8 cellular contexts compared by ENCODE assay signal in genomic region chr17:40561871-40562611, GRCh38. TPM values are rescaled to one million over a fixed set of nuclear protein-coding genes. Genes with fewer than 3 reads are reported as not detected.
DNase-seq lines count a peak whose midpoint lies in the region; ATAC-seq, FAIRE-seq and TF ChIP-seq lines count a peak whose summit lies in the region.

No MANE protein-coding gene starts in this region.

- H3K4me3 Mint-ChIP-seq in activated CD8-positive, alpha-beta T cell treated with anti-CD3 and anti-CD28 coated beads for 36 hours: peak overlapping the region; percentile 96

- H3K4me1 Mint-ChIP-seq in activated CD8-positive, alpha-beta T cell treated with anti-CD3 and anti-CD28 coated beads for 36 hours (ENCODE audit: low read depth): peaks cover 53% of the 10 kb centered on the region

- intact Hi-C loops in activated CD8-positive, alpha-beta T cell treated with anti-CD3 and anti-CD28 coated beads for 36 hours (cut with micrococcal nuclease): loop anchor here (2.0 kb wide), 3 partner anchors 21 to 53 kb away; no protein-coding TSS in a partner anchor

- H3K36me3 ChIP-seq in DND-41 (ENCODE audit: insufficient read depth, low read length) (no peaks in the 10 kb centered on the region), keratinocyte (ENCODE audit: control insufficient read depth in 2 of 2, extremely low read depth in 1 of 2, insufficient read depth in 2 of 2, low read length in 2 of 2) (no peaks in the 10 kb centered on the region)

- no peak overlapping the region for H3K4me3 ChIP-seq in DND-41 (ENCODE audit: low read depth in 1 of 2, low read length in 2 of 2)
- H3K4me3 ChIP-seq in keratinocyte (ENCODE audit: control insufficient read depth in 2 of 3, extremely low read depth in 1 of 3, insufficient read depth in 2 of 3, low read depth in 1 of 3, low read length in 3 of 3): no peak overlapping the region

- H3K27ac Mint-ChIP-seq in activated CD8-positive, alpha-beta T cell treated with anti-CD3 and anti-CD28 coated beads for 36 hours: peak overlapping the region; percentile 99

- H3K79me2 ChIP-seq in DND-41 (ENCODE audit: insufficient read depth, low read length): no peaks in the 10 kb centered on the region
- no peaks in the 10 kb centered on the region for H3K79me2 ChIP-seq in keratinocyte (ENCODE audit: control insufficient read depth, insufficient read depth, low read length)

- no peaks in the 10 kb centered on the region for H4K20me1 ChIP-seq in DND-41 (ENCODE audit: insufficient read depth, low read length)
- H4K20me1 ChIP-seq in keratinocyte (ENCODE audit: control insufficient read depth, extremely low read depth, insufficient read depth, low read length): no peaks in the 10 kb centered on the region

- H2AFZ ChIP-seq in DND-41 (ENCODE audit: low read depth, low read length) (no peak overlapping the region), keratinocyte (ENCODE audit: control insufficient read depth, low read length) (no peak overlapping the region)

- H3K27me3 Mint-ChIP-seq in activated CD8-positive, alpha-beta T cell treated with anti-CD3 and anti-CD28 coated beads for 36 hours: no peaks in the 10 kb centered on the region

- H3K27ac ChIP-seq in DND-41 (ENCODE audit: low read length) (peak overlapping the region; percentile 96), keratinocyte (ENCODE audit: control insufficient read depth, insufficient read depth, low read length) (no peak overlapping the region)

- peaks cover 83% of the 10 kb centered on the region for H3K36me3 Mint-ChIP-seq in activated CD8-positive, alpha-beta T cell treated with anti-CD3 and anti-CD28 coated beads for 36 hours (ENCODE audit: low read depth)

- H3K4me1 ChIP-seq in DND-41 (ENCODE audit: insufficient read depth, low read length): peaks cover 90% of the 10 kb centered on the region
- H3K4me1 ChIP-seq in keratinocyte (ENCODE audit: control insufficient read depth, extremely low read depth, insufficient read depth, low read length): peaks cover 12% of the 10 kb centered on the region

- H3K9ac ChIP-seq in DND-41 (ENCODE audit: low read depth, low read length) (peak overlapping the region; percentile 59; the same call in 1 of the 2 replicates), keratinocyte (ENCODE audit: control insufficient read depth, extremely low read depth, insufficient read depth, low read length) (no peak overlapping the region)

- POLR2A ChIA-PET in activated CD8-positive, alpha-beta T cell treated with anti-CD3 and anti-CD28 coated beads for 36 hours (lab: Charles Lee): interaction anchor here (0.6 to 22.7 kb wide), 16 partner anchors 10 to 769 kb away, joined by 3 to 787 read pairs (median 4); partner anchors contain the start of gene SMARCE1

- no peaks in the 10 kb centered on the region for H3K9me1 ChIP-seq in keratinocyte (ENCODE audit: control insufficient read depth, extremely low read depth, insufficient read depth, low read length)

- H3K27me3 ChIP-seq in DND-41 (ENCODE audit: insufficient read depth, low read length, poor library complexity): no peaks in the 10 kb centered on the region
- peaks cover 33% of the 10 kb centered on the region for H3K27me3 ChIP-seq in keratinocyte (ENCODE audit: control insufficient read depth, extremely low read depth, insufficient read depth, low read length)

- ATAC-seq in DND-41 (ENCODE audit: insufficient read depth, low read depth) (no peak), HG02938 (IDR thresholded peaks at IDR 0.05; ENCODE audit: unreplicated experiment) (peak; percentile 40), esophagus mucosa (no peak)
- ATAC-seq in activated CD8-positive, alpha-beta T cell treated with anti-CD3 and anti-CD28 coated beads for 36 hours: peak; percentile 47

- H3K4me2 ChIP-seq in DND-41 (ENCODE audit: insufficient read depth, low read length) (no peak overlapping the region), keratinocyte (ENCODE audit: control insufficient read depth, extremely low read depth, insufficient read depth, low read depth, low read length) (no peak overlapping the region)

- H3K9me3 ChIP-seq in DND-41 (ENCODE audit: insufficient read depth, low read length, severe bottlenecking): no peaks in the 10 kb centered on the region
- no peaks in the 10 kb centered on the region for H3K9me3 ChIP-seq in keratinocyte (ENCODE audit: control insufficient read depth, low read depth, low read length)

- dilution Hi-C loops in keratinocyte (cut with MboI; ENCODE audit: extremely low pct_ligation_motif_present, low sequenced_read_pairs): loop anchor here (10.0 kb wide), 1 partner anchor 147 kb away; the partner anchor contains the start of gene TOP2A

- H3K9me3 Mint-ChIP-seq in activated CD8-positive, alpha-beta T cell treated with anti-CD3 and anti-CD28 coated beads for 36 hours: no peaks in the 10 kb centered on the region

- CTCF ChIA-PET in activated CD8-positive, alpha-beta T cell treated with anti-CD3 and anti-CD28 coated beads for 36 hours (lab: Charles Lee): interaction anchor here (0.9 to 22.4 kb wide), 19 partner anchors 9 to 340 kb away, joined by 3 to 336 read pairs (median 6); partner anchors contain the start of gene IGFBP4

- FAIRE-seq in keratinocyte (lab: Jason Lieb, UNC): no peak

- TF ChIP-seq CTCF in DND-41 (IDR thresholded peaks at IDR 0.05; ENCODE audit: borderline replicate concordance, extremely low read depth, low read length, poor library complexity, severe bottlenecking) (peak; percentile 34), keratinocyte (optimal IDR thresholded peaks at IDR 0.05 in 1 of 3, IDR thresholded peaks at IDR 0.05 in 1 of 3, conservative IDR thresholded peaks at IDR 0.05 in 1 of 3; ENCODE audit: extremely low read depth in 1 of 3, insufficient read depth in 2 of 3, low read length in 3 of 3) (peak in 2 of 3 experiments; percentile 14 to 29)
- peak; percentile 60 for TF ChIP-seq CTCF in activated CD8-positive, alpha-beta T cell treated with anti-CD3 and anti-CD28 coated beads for 36 hours (IDR thresholded peaks at IDR 0.05)

- no peak for DNase-seq in DND-41
- peak; percentile 86 for DNase-seq in activated CD8-positive, alpha-beta T cell treated with anti-CD3 and anti-CD28 coated beads for 36 hours
- no peak for DNase-seq in keratinocyte (ENCODE audit: low read depth, low spot score)
- no peak for DNase-seq in superior temporal gyrus (ENCODE audit: extremely low spot score)
- DNase-seq in amniotic stem cell (lab: John Stamatoyannopoulos, UW): no peak
- DNase-seq in NCI-H128 (lab: John Stamatoyannopoulos, UW; ENCODE audit: unreplicated experiment): no peak

RNA-seq across cellular contexts. Expression of gene CCR7, which starts 3.2 kb away (rescaled TPM):
- 100 to 1,000 TPM; 297 to 302 TPM for total RNA-seq in activated CD8-positive, alpha-beta T cell treated with anti-CD3 and anti-CD28 coated beads for 36 hours
- 0.06 to 0.63 TPM (median 0.16 TPM) in 3 replicates for polyA plus RNA-seq in keratinocyte
- not detected for polyA plus RNA-seq in keratinocyte (2011; ENCODE audit: low read depth)
- polyA plus RNA-seq in keratinocyte (2011; cell fraction: cytosol; rRNA removed): 0.04 TPM in 1 of 2 replicates, not detected in the other
- polyA plus RNA-seq in keratinocyte (2011; cell fraction: nucleus; rRNA removed): 0.31 TPM in 1 of 2 replicates, not detected in the other
- 0.05 and 0.16 TPM in 2 replicates for polyA plus RNA-seq in keratinocyte (2012; ENCODE audit: low replicate concordance)
- polyA minus RNA-seq in keratinocyte: 0.33 TPM in 1 of 3 replicates, not detected in the others
- not detected for polyA minus RNA-seq in keratinocyte (2011; cell fraction: cytosol; rRNA and poly(A)+ RNA removed)
- not detected in 2 replicates for polyA minus RNA-seq in keratinocyte (2011; cell fraction: nucleus; rRNA and poly(A)+ RNA removed)
- 0.48 TPM for total RNA-seq in esophagus mucosa

Comparison
In these comparisons a context has a peak if more than half of its experiments do, and no peak if none do; other contexts are left out.
1. ATAC-seq: peak in HG02938 (single experiment) and activated CD8-positive, alpha-beta T cell treated with anti-CD3 and anti-CD28 coated beads for 36 hours (single experiment); none in DND-41 (single experiment) and esophagus mucosa (single experiment).
2. RNA of gene CCR7, which starts 3.2 kb away (total RNA-seq): 297 to 302 TPM in activated CD8-positive, alpha-beta T cell treated with anti-CD3 and anti-CD28 coated beads for 36 hours; 0.48 TPM in esophagus mucosa (single experiment); every median in the first group is over 100 times any median in the second.
3. Peak in every context shown above with its lines, with median percentiles within 50 percentile points of each other: CTCF ChIP-seq.